1 cellular context compared by ENCODE assay signal in genomic region chr6:41318648-41319565, GRCh38.
TF ChIP-seq lines count a peak whose summit lies in the region.

No MANE protein-coding gene starts in this region.

TF ChIP-seq in K562, 482 proteins besides CTCF, POLR2A, EP300 and RAD21 (continued from another document and continues in another):
- TF ChIP-seq MTA3 (IDR thresholded peaks at IDR 0.05; ENCODE audit: borderline replicate concordance) = peak; percentile 82; the same call in 1 of the 2 replicates
- TF ChIP-seq HDAC1 (IDR thresholded peaks at IDR 0.05) = 0 out of 4 replicates have a peak, but pooled peaks of 1 of the 2 experiments have one; percentile 13
- TF ChIP-seq ZNF644 (tag; IDR thresholded peaks at IDR 0.05; ENCODE audit: low read depth) = no peak
- peak; percentile 66 for TF ChIP-seq MAX (CRISPR knock-in tag; IDR thresholded peaks at IDR 0.05)
- TF ChIP-seq RBBP5 (IDR thresholded peaks at IDR 0.05; ENCODE audit: borderline replicate concordance, insufficient read depth, low read length, poor library complexity, severe bottlenecking) = no peak
- TF ChIP-seq, protein P1, sequence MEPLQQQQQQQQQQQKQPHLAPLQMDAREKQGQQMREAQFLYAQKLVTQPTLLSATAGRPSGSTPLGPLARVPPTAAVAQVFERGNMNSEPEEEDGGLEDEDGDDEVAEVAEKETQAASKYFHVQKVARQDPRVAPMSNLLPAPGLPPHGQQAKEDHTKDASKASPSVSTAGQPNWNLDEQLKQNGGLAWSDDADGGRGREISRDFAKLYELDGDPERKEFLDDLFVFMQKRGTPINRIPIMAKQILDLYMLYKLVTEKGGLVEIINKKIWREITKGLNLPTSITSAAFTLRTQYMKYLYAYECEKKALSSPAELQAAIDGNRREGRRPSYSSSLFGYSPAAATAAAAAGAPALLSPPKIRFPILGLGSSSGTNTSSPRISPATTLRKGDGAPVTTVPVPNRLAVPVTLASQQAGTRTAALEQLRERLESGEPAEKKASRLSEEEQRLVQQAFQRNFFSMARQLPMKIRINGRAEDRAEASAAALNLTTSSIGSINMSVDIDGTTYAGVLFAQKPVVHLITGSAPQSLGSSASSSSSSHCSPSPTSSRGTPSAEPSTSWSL (CRISPR knock-in tag; IDR thresholded peaks at IDR 0.05; ENCODE audit: borderline replicate concordance) = 0 out of 2 replicates have a peak, but pooled peaks have one; percentile 2
- peak; percentile 41 for TF ChIP-seq GABPB1 (CRISPR knock-in tag; IDR thresholded peaks at IDR 0.05)
- TF ChIP-seq, protein P2, sequence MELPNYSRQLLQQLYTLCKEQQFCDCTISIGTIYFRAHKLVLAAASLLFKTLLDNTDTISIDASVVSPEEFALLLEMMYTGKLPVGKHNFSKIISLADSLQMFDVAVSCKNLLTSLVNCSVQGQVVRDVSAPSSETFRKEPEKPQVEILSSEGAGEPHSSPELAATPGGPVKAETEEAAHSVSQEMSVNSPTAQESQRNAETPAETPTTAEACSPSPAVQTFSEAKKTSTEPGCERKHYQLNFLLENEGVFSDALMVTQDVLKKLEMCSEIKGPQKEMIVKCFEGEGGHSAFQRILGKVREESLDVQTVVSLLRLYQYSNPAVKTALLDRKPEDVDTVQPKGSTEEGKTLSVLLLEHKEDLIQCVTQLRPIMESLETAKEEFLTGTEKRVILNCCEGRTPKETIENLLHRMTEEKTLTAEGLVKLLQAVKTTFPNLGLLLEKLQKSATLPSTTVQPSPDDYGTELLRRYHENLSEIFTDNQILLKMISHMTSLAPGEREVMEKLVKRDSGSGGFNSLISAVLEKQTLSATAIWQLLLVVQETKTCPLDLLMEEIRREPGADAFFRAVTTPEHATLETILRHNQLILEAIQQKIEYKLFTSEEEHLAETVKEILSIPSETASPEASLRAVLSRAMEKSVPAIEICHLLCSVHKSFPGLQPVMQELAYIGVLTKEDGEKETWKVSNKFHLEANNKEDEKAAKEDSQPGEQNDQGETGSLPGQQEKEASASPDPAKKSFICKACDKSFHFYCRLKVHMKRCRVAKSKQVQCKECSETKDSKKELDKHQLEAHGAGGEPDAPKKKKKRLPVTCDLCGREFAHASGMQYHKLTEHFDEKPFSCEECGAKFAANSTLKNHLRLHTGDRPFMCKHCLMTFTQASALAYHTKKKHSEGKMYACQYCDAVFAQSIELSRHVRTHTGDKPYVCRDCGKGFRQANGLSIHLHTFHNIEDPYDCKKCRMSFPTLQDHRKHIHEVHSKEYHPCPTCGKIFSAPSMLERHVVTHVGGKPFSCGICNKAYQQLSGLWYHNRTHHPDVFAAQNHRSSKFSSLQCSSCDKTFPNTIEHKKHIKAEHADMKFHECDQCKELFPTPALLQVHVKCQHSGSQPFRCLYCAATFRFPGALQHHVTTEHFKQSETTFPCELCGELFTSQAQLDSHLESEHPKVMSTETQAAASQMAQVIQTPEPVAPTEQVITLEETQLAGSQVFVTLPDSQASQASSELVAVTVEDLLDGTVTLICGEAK (IDR thresholded peaks at IDR 0.05) = peak; percentile 58; the same call in 1 of the 2 replicates
- TF ChIP-seq, protein P2 (CRISPR knock-in tag; IDR thresholded peaks at IDR 0.05) = no peak
- TF ChIP-seq ZKSCAN8 (CRISPR knock-in tag; IDR thresholded peaks at IDR 0.05) = peak; percentile 62; the same call in 1 of the 2 replicates
- peak; percentile 82; the same call in 1 of the 2 replicates for TF ChIP-seq RREB1 (CRISPR knock-in tag; IDR thresholded peaks at IDR 0.05)
- no peak for TF ChIP-seq SIN3B (IDR thresholded peaks at IDR 0.05; ENCODE audit: low read depth)
- peak; percentile 89 for TF ChIP-seq ESRRA (IDR thresholded peaks at IDR 0.05; ENCODE audit: borderline replicate concordance, low read depth)
- no peak for TF ChIP-seq ZNF134 (CRISPR knock-in tag; conservative IDR thresholded peaks at IDR 0.05)
- TF ChIP-seq NKRF (IDR thresholded peaks at IDR 0.05; ENCODE audit: borderline replicate concordance) = no peak
- TF ChIP-seq, protein P3, sequence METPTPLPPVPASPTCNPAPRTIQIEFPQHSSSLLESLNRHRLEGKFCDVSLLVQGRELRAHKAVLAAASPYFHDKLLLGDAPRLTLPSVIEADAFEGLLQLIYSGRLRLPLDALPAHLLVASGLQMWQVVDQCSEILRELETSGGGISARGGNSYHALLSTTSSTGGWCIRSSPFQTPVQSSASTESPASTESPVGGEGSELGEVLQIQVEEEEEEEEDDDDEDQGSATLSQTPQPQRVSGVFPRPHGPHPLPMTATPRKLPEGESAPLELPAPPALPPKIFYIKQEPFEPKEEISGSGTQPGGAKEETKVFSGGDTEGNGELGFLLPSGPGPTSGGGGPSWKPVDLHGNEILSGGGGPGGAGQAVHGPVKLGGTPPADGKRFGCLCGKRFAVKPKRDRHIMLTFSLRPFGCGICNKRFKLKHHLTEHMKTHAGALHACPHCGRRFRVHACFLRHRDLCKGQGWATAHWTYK (CRISPR knock-in tag; IDR thresholded peaks at IDR 0.05) = 0 out of 2 replicates have a peak, but pooled peaks have one; percentile 48
- peak; percentile 46 to 66 for TF ChIP-seq MAZ (CRISPR knock-in tag; conservative IDR thresholded peaks at IDR 0.05 in 1 of 2, IDR thresholded peaks at IDR 0.05 in 1 of 2)
- TF ChIP-seq, protein P4, sequence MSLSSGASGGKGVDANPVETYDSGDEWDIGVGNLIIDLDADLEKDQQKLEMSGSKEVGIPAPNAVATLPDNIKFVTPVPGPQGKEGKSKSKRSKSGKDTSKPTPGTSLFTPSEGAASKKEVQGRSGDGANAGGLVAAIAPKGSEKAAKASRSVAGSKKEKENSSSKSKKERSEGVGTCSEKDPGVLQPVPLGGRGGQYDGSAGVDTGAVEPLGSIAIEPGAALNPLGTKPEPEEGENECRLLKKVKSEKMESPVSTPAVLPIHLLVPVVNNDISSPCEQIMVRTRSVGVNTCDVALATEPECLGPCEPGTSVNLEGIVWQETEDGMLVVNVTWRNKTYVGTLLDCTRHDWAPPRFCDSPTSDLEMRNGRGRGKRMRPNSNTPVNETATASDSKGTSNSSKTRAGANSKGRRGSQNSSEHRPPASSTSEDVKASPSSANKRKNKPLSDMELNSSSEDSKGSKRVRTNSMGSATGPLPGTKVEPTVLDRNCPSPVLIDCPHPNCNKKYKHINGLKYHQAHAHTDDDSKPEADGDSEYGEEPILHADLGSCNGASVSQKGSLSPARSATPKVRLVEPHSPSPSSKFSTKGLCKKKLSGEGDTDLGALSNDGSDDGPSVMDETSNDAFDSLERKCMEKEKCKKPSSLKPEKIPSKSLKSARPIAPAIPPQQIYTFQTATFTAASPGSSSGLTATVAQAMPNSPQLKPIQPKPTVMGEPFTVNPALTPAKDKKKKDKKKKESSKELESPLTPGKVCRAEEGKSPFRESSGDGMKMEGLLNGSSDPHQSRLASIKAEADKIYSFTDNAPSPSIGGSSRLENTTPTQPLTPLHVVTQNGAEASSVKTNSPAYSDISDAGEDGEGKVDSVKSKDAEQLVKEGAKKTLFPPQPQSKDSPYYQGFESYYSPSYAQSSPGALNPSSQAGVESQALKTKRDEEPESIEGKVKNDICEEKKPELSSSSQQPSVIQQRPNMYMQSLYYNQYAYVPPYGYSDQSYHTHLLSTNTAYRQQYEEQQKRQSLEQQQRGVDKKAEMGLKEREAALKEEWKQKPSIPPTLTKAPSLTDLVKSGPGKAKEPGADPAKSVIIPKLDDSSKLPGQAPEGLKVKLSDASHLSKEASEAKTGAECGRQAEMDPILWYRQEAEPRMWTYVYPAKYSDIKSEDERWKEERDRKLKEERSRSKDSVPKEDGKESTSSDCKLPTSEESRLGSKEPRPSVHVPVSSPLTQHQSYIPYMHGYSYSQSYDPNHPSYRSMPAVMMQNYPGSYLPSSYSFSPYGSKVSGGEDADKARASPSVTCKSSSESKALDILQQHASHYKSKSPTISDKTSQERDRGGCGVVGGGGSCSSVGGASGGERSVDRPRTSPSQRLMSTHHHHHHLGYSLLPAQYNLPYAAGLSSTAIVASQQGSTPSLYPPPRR (CRISPR knock-in tag; IDR thresholded peaks at IDR 0.05; ENCODE audit: borderline replicate concordance) = no peak
- peak; percentile 76 for TF ChIP-seq NFIC (IDR thresholded peaks at IDR 0.05)
- peak; percentile 52; the same call in 1 of the 2 replicates for TF ChIP-seq HLTF (IDR thresholded peaks at IDR 0.05)
- peak; percentile 84 for TF ChIP-seq MEIS2 (IDR thresholded peaks at IDR 0.05; ENCODE audit: partially characterized antibody)
- TF ChIP-seq SMAD1 (IDR thresholded peaks at IDR 0.05; ENCODE audit: low read depth, low read length, partially characterized antibody) = peak; percentile 41
- no peak for TF ChIP-seq CBX8 (IDR thresholded peaks at IDR 0.05; ENCODE audit: borderline replicate concordance, extremely low read depth, low read depth, low read length, poor library complexity, severe bottlenecking)
- no peak; the same call in 1 of the 2 replicates for TF ChIP-seq USF2 (CRISPR knock-in tag; IDR thresholded peaks at IDR 0.05)
- no peak for TF ChIP-seq HNRNPH1 (optimal IDR thresholded peaks at IDR 0.05; ENCODE audit: low read depth, low read length)
